ENCODE assay signal across 14 cellular contexts in the genomic region with DNA sequence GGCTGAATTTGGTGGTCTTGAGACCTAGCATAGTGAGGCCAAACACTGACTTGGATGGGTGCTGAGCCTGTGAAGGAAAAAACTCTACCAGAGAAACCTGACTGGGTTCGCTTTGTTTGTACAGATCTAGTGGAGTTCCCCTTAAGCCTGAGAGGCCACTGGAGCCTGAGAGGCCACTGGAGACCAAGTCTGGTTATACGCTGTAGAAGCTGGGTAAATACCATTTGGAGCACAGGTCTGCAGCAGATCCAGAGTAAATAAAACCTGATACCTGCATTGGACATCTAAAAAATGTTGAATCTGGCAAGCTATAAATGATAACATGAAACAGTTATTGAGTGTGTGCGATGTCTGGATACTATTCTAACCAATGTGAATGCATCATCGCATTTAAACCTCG.
DNase-seq lines count a peak whose midpoint lies in the region; ATAC-seq and TF ChIP-seq lines count a peak whose summit lies in the region.
"Had no signal": no experiment of that assay in that cellular context is flagged by ENCODE, and none has a peak within 500 bp of the region (broad histone marks: within the 10 kb centered on the region; RNA-seq: fewer than 3 reads in every experiment).

No MANE protein-coding gene starts in this region.

- WGBS in right lobe of liver (ENCODE audit: insufficient coverage, low coverage, low lambda C conversion rate, missing lambda C conversion rate) = 38% methylated on average over 5 of the region's 5 CpGs

- TF ChIP-seq POLR2A in right lobe of liver (IDR thresholded peaks at IDR 0.05) = no peak

- no peaks in the 10 kb centered on the region for H3K4me1 ChIP-seq in right lobe of liver

- H3K27ac ChIP-seq in right lobe of liver = no peak overlapping the region

- TF ChIP-seq CTCF in right lobe of liver (IDR thresholded peaks at IDR 0.05) = no peak

- H3K9me3 ChIP-seq in right lobe of liver = no peaks in the 10 kb centered on the region

- DNase-seq in NCI-H2029 treated with DMSO at 0.1 percent for 48 hours (lab: John Stamatoyannopoulos, UW) (peak; percentile 1), NCI-H2029 (lab: John Stamatoyannopoulos, UW) (no peak), DMS53 treated with DMSO at 0.1 percent for 48 hours (lab: John Stamatoyannopoulos, UW; ENCODE audit: unreplicated experiment) (peak; percentile 62), NCI-H510A (lab: John Stamatoyannopoulos, UW) (peak; percentile 40), right lobe of liver (no peak), nucleus accumbens (lab: John Stamatoyannopoulos, UW) (no peak), superior temporal gyrus (ENCODE audit: extremely low spot score) (no peak)
- DNase-seq: C1 segment of cervical spinal cord; Calu3; CD4-positive, alpha-beta T cell; DMS 273 treated with DMSO at 0.1 percent for 48 hours; GF-D8; GOT3; H9 had no signal

- H3K27me3 ChIP-seq in right lobe of liver = no peaks in the 10 kb centered on the region

- H3K4me3 ChIP-seq in right lobe of liver = no peak overlapping the region

- ATAC-seq in right lobe of liver = peak; percentile 73 to 84 (median 80)

- intact Hi-C loops in right lobe of liver (cut with DNase I) = no loop called here

- H3K36me3 ChIP-seq in right lobe of liver = no peaks in the 10 kb centered on the region

Comparison
In these comparisons a context has a peak if more than half of its experiments do, and no peak if none do; other contexts are left out.
1. DNase-seq: peak in NCI-H2029 treated with DMSO at 0.1 percent for 48 hours (single experiment), DMS53 treated with DMSO at 0.1 percent for 48 hours (single experiment) and NCI-H510A (single experiment); none in NCI-H2029 (single experiment), right lobe of liver (0 of 3), nucleus accumbens (0 of 56) and superior temporal gyrus (single experiment).